ENCODE assay signal across 9 cellular contexts in genomic region chr2:9261231-9261883, GRCh38. TPM values are rescaled to one million over a fixed set of nuclear protein-coding genes. Genes with fewer than 3 reads are reported as not detected.
DNase-seq lines count a peak whose midpoint lies in the region; ATAC-seq and TF ChIP-seq lines count a peak whose summit lies in the region.
"Had no signal": no experiment of that assay in that cellular context is flagged by ENCODE, and none has a peak within 500 bp of the region (broad histone marks: within the 10 kb centered on the region; RNA-seq: fewer than 3 reads in every experiment).

No MANE protein-coding gene starts in this region.

- H3K27ac ChIP-seq in BLaER1 (peak overlapping the region; percentile 57), psoas muscle (peak overlapping the region; percentile 42)
- no peak overlapping the region for H3K27ac ChIP-seq in naive thymus-derived CD4-positive, alpha-beta T cell (ENCODE audit: low read depth, low read length)

- CTCF ChIA-PET in naive thymus-derived CD4-positive, alpha-beta T cell (lab: Charles Lee): no interaction called here

- H3K27me3 ChIP-seq in BLaER1 (no peaks in the 10 kb centered on the region), adipocyte (replicated peaks; ENCODE audit: control insufficient read depth, insufficient read depth, low read length) (no peaks in the 10 kb centered on the region), psoas muscle (ENCODE audit: insufficient read depth in 3 of 3, low read length in 2 of 3) (no peaks in the 10 kb centered on the region)
- no peaks in the 10 kb centered on the region for H3K27me3 ChIP-seq in naive thymus-derived CD4-positive, alpha-beta T cell (ENCODE audit: control insufficient read depth in 2 of 2, insufficient read depth in 2 of 2, low read length in 2 of 2)

- H3K9me3 Mint-ChIP-seq in naive thymus-derived CD4-positive, alpha-beta T cell: no peaks in the 10 kb centered on the region

- DNase-seq in adipocyte (ENCODE audit: low read depth) (peak; percentile 35), left cardiac atrium (peak; percentile 56), psoas muscle (peak in 1 of 2 donors; percentile 42), epidermal melanocyte (ENCODE audit: insufficient read length, low spot score) (no peak), NCI-H2227 treated with DMSO at 0.1 percent for 48 hours (lab: John Stamatoyannopoulos, UW) (no peak)
- no peak for DNase-seq in naive thymus-derived CD4-positive, alpha-beta T cell

- no peak for TF ChIP-seq CTCF in psoas muscle (IDR thresholded peaks at IDR 0.05)

- H4K20me1 ChIP-seq in BLaER1: peaks cover 99% of the 10 kb centered on the region

- no peak overlapping the region for H3K27ac Mint-ChIP-seq in naive thymus-derived CD4-positive, alpha-beta T cell

- H3K36me3 Mint-ChIP-seq in naive thymus-derived CD4-positive, alpha-beta T cell: no peaks in the 10 kb centered on the region

- H3K36me3 ChIP-seq in BLaER1 (peaks cover 3% of the 10 kb centered on the region; the same call in 1 of the 2 replicates), adipocyte (ENCODE audit: control insufficient read depth, insufficient read depth, low read length, severe bottlenecking) (no peaks in the 10 kb centered on the region), psoas muscle (ENCODE audit: insufficient read depth in 1 of 2, low read depth in 1 of 2) (no peaks in the 10 kb centered on the region)
- H3K36me3 ChIP-seq in naive thymus-derived CD4-positive, alpha-beta T cell (ENCODE audit: control insufficient read depth in 2 of 3, insufficient read depth in 3 of 3, low read length in 3 of 3): no peaks in the 10 kb centered on the region
- H3K36me3 ChIP-seq: HAP-1 had no signal

- H3K4me1 Mint-ChIP-seq in naive thymus-derived CD4-positive, alpha-beta T cell: peaks cover 0 to 3% (median 0%) of the 10 kb centered on the region in 7 donors

- peaks cover 0 to 12% (median 7%) of the 10 kb centered on the region in 5 donors for H3K27me3 Mint-ChIP-seq in naive thymus-derived CD4-positive, alpha-beta T cell

- no peak overlapping the region for H3K4me3 Mint-ChIP-seq in naive thymus-derived CD4-positive, alpha-beta T cell

- ATAC-seq in left cardiac atrium (peak; percentile 42 to 56), psoas muscle (peak in 1 of 4 donors; percentile 28), GM18520 (IDR thresholded peaks at IDR 0.05; ENCODE audit: unreplicated experiment) (no peak)
- no peak for ATAC-seq in naive thymus-derived CD4-positive, alpha-beta T cell

- H3K9me3 ChIP-seq in BLaER1 (no peaks in the 10 kb centered on the region), adipocyte (ENCODE audit: control insufficient read depth, low read length) (no peaks in the 10 kb centered on the region), psoas muscle (no peaks in the 10 kb centered on the region)
- H3K9me3 ChIP-seq in naive thymus-derived CD4-positive, alpha-beta T cell (ENCODE audit: control insufficient read depth in 2 of 3, low read length in 3 of 3): no peaks in the 10 kb centered on the region
- H3K9me3 ChIP-seq: HAP-1 had no signal

- peaks cover 85% of the 10 kb centered on the region for H3K4me1 ChIP-seq in BLaER1
- peaks cover 81% of the 10 kb centered on the region for H3K4me1 ChIP-seq in adipocyte (ENCODE audit: control insufficient read depth, insufficient read depth, low read length)
- peaks cover 24% of the 10 kb centered on the region for H3K4me1 ChIP-seq in psoas muscle
- H3K4me1 ChIP-seq in naive thymus-derived CD4-positive, alpha-beta T cell (ENCODE audit: control insufficient read depth in 2 of 2, insufficient read depth in 2 of 2, low read length in 2 of 2): no peaks in the 10 kb centered on the region
- H3K4me1 ChIP-seq: HAP-1 had no signal

- H3K4me2 ChIP-seq in BLaER1: peak overlapping the region; percentile 79

- H3K4me3 ChIP-seq in BLaER1 (no peak overlapping the region), adipocyte (ENCODE audit: low read length) (peak overlapping the region; percentile 59), psoas muscle (no peak overlapping the region)
- no peak overlapping the region for H3K4me3 ChIP-seq in naive thymus-derived CD4-positive, alpha-beta T cell (ENCODE audit: low read length)
- H3K4me3 ChIP-seq: HAP-1 had no signal

- POLR2A ChIA-PET in naive thymus-derived CD4-positive, alpha-beta T cell (lab: Charles Lee): no interaction called here

- 55 to 68% (median 60%) methylated on average over 6 of the region's 6 CpGs for WGBS in psoas muscle, 3 donors

- H3K9ac ChIP-seq in BLaER1 (0 out of 2 replicates have a peak overlapping the region, but pooled peaks have one; percentile 7), adipocyte (ENCODE audit: low read length) (peak overlapping the region; percentile 76)

- intact Hi-C loops in left cardiac atrium (cut with DNase I): no loop called here
- intact Hi-C loops in psoas muscle (cut with DNase I): loop anchor here in 1 of 2 donors (5.0 kb wide), 1 partner anchor 39 kb away; no protein-coding TSS in a partner anchor
- intact Hi-C loops in naive thymus-derived CD4-positive, alpha-beta T cell (cut with micrococcal nuclease): no loop called here

RNA-seq across cellular contexts. Expression of gene ASAP2, which starts 54.7 kb away (rescaled TPM):
- total RNA-seq in left cardiac atrium: 10 to 100 TPM; 13.4 to 18.2 TPM
- total RNA-seq in psoas muscle: 1 to 10 TPM; 2.5 to 9.0 (median 4.1) TPM
- 1 to 10 TPM; 1.6 to 3.3 (median 2.0) TPM for polyA plus RNA-seq in psoas muscle
- 1 to 10 TPM in 1 of 5 experiments, under 1 TPM in 2, not detected in 2; 0.10 to 1.2 (median 0.45) TPM for total RNA-seq in naive thymus-derived CD4-positive, alpha-beta T cell
- not detected for polyA plus RNA-seq in naive thymus-derived CD4-positive, alpha-beta T cell

Comparison
In these comparisons a context has a peak if more than half of its experiments do, and no peak if none do; other contexts are left out.
1. DNase-seq: peak in adipocyte (single experiment) and left cardiac atrium (single experiment); none in epidermal melanocyte (single experiment), NCI-H2227 treated with DMSO at 0.1 percent for 48 hours (single experiment) and naive thymus-derived CD4-positive, alpha-beta T cell (0 of 9).
2. ATAC-seq: peak in left cardiac atrium (2 of 2); none in GM18520 (single experiment) and naive thymus-derived CD4-positive, alpha-beta T cell (single experiment).